In the genomic region with DNA sequence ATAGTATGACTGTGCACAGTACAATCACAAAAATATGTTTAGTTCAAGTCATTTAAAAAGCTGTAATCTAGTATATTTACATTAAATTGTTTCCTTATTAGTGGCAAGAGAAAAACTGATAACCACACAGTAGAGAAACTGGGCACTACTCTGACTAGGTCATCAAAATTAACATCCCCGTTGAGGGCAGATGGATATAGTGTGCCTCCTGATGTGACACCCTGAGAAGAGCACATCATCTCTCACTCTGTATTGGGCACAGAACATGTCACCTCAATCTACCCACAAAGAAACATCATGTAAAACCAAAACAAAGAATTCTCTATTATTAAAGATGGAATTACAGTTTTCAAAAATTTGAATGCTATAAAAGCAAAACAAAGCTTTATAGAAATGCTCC, we compare ENCODE assay signal across 14 cellular contexts.
DNase-seq lines count a peak whose midpoint lies in the region; ATAC-seq and TF ChIP-seq lines count a peak whose summit lies in the region.
"Had no signal": no experiment of that assay in that cellular context is flagged by ENCODE, and none has a peak within 500 bp of the region (broad histone marks: within the 10 kb centered on the region; RNA-seq: fewer than 3 reads in every experiment).

No MANE protein-coding gene starts in this region.

- H3K4me1 ChIP-seq in Peyer's patch (peaks cover 0 to 29% (median 0%) of the 10 kb centered on the region in 4 donors), esophagus squamous epithelium (peaks cover 0 to 31% (median 8%) of the 10 kb centered on the region in 3 donors), muscle layer of colon (ENCODE audit: insufficient read depth, low read length) (peaks cover 52% of the 10 kb centered on the region), transverse colon (peaks cover 11 to 65% (median 38%) of the 10 kb centered on the region in 4 donors)
- H3K4me1 ChIP-seq: parathyroid adenoma had no signal

- H3K27ac Mint-ChIP-seq in naive thymus-derived CD8-positive, alpha-beta T cell = peak overlapping the region in 1 of 10 donors; percentile 67
- H3K27ac Mint-ChIP-seq: CD4-positive, alpha-beta memory T cell; stimulated activated effector memory CD8-positive, alpha-beta T cell treated with anti-CD3 and anti-CD28 coated beads, Interleukin-12 subunit alpha, Interleukin-12 subunit beta, amount 100 ng/mL, for 72 hours had no signal

- WGBS in esophagus squamous epithelium, 2 donors = 26 to 42% methylated on average over 1 of the region's 1 CpG
- WGBS in transverse colon (ENCODE audit: low coverage in 1 of 2), 2 donors = 36 to 44% methylated on average over 1 of the region's 1 CpG

- H3K9me3 Mint-ChIP-seq in naive thymus-derived CD8-positive, alpha-beta T cell = no peaks in the 10 kb centered on the region
- H3K9me3 Mint-ChIP-seq: CD4-positive, alpha-beta memory T cell; stimulated activated effector memory CD8-positive, alpha-beta T cell treated with anti-CD3 and anti-CD28 coated beads, Interleukin-12 subunit alpha, Interleukin-12 subunit beta, amount 100 ng/mL, for 72 hours had no signal

- TF ChIP-seq POLR2A in Peyer's patch (IDR thresholded peaks at IDR 0.05) (no peak), esophagus squamous epithelium (IDR thresholded peaks at IDR 0.05) (no peak), transverse colon (IDR thresholded peaks at IDR 0.05) (no peak)

- H3K9me3 ChIP-seq in Peyer's patch (no peaks in the 10 kb centered on the region), esophagus squamous epithelium (no peaks in the 10 kb centered on the region), muscle layer of colon (ENCODE audit: low read length) (no peaks in the 10 kb centered on the region), transverse colon (no peaks in the 10 kb centered on the region)
- H3K9me3 ChIP-seq: left lung had no signal

- no peaks in the 10 kb centered on the region for H3K4me1 Mint-ChIP-seq in naive thymus-derived CD8-positive, alpha-beta T cell
- H3K4me1 Mint-ChIP-seq: CD4-positive, alpha-beta memory T cell; stimulated activated effector memory CD8-positive, alpha-beta T cell treated with anti-CD3 and anti-CD28 coated beads, Interleukin-12 subunit alpha, Interleukin-12 subunit beta, amount 100 ng/mL, for 72 hours had no signal

- intact Hi-C loops in esophagus squamous epithelium (cut with DNase I) = no loop called here
- intact Hi-C loops in transverse colon (cut with DNase I; ENCODE audit: low total_unique reads) = loop anchor here (2.0 kb wide), 1 partner anchor 20 kb away; no protein-coding TSS in a partner anchor

- H3K27ac ChIP-seq in Peyer's patch (peak overlapping the region in 3 of 4 donors; percentile 21 to 80 (median 73)), esophagus squamous epithelium (peak overlapping the region in 3 of 4 donors; percentile 23 to 59 (median 50)), muscle layer of colon (ENCODE audit: low read depth, low read length) (peak overlapping the region; percentile 35), transverse colon (peak overlapping the region; percentile 75 to 88 (median 81))
- H3K27ac ChIP-seq: parathyroid adenoma had no signal

- H3K4me3 Mint-ChIP-seq in naive thymus-derived CD8-positive, alpha-beta T cell = no peak overlapping the region
- H3K4me3 Mint-ChIP-seq: CD4-positive, alpha-beta memory T cell; stimulated activated effector memory CD8-positive, alpha-beta T cell treated with anti-CD3 and anti-CD28 coated beads, Interleukin-12 subunit alpha, Interleukin-12 subunit beta, amount 100 ng/mL, for 72 hours had no signal

- H3K4me3 ChIP-seq in Peyer's patch (no peak overlapping the region), esophagus squamous epithelium (no peak overlapping the region), muscle layer of colon (ENCODE audit: low read depth in 1 of 2, low read length in 2 of 2) (no peak overlapping the region), transverse colon (no peak overlapping the region)
- H3K4me3 ChIP-seq: left lung had no signal

- TF ChIP-seq CTCF in Peyer's patch (IDR thresholded peaks at IDR 0.05) (no peak), esophagus squamous epithelium (IDR thresholded peaks at IDR 0.05) (no peak), transverse colon (IDR thresholded peaks at IDR 0.05) (no peak)

- H3K36me3 ChIP-seq in Peyer's patch (no peaks in the 10 kb centered on the region), esophagus squamous epithelium (no peaks in the 10 kb centered on the region), muscle layer of colon (ENCODE audit: insufficient read depth, low read length) (no peaks in the 10 kb centered on the region), transverse colon (no peaks in the 10 kb centered on the region)
- H3K36me3 ChIP-seq: left lung had no signal

- in situ Hi-C loops in transverse colon (cut with MboI; ENCODE audit: low pct_ligation_motif_present in 1 of 4, low pct_unique_long_range_greater_than_20kb in 1 of 4, low sequenced_read_pairs in 3 of 4) = no loop called here

- DNase-seq in Peyer's patch (no peak), esophagus squamous epithelium (lab: John Stamatoyannopoulos, UW) (no peak), transverse colon (no peak), NCI-H2171 (lab: John Stamatoyannopoulos, UW) (no peak), NK-92 (lab: John Stamatoyannopoulos, UW; ENCODE audit: unreplicated experiment) (no peak)
- DNase-seq in naive thymus-derived CD8-positive, alpha-beta T cell = no peak
- DNase-seq: activated effector memory CD4-positive, alpha-beta T cell treated with anti-CD3 and anti-CD28 coated beads, Interleukin-2, amount 50 U/mL, for 16 hours; CD4-positive, alpha-beta memory T cell; Karpas-422; left lung; NCI-H187 treated with DMSO at 0.1 percent for 48 hours had no signal

- no peaks in the 10 kb centered on the region for H3K36me3 Mint-ChIP-seq in naive thymus-derived CD8-positive, alpha-beta T cell
- H3K36me3 Mint-ChIP-seq: CD4-positive, alpha-beta memory T cell; stimulated activated effector memory CD8-positive, alpha-beta T cell treated with anti-CD3 and anti-CD28 coated beads, Interleukin-12 subunit alpha, Interleukin-12 subunit beta, amount 100 ng/mL, for 72 hours had no signal

- H3K27me3 ChIP-seq in Peyer's patch (no peaks in the 10 kb centered on the region), esophagus squamous epithelium (no peaks in the 10 kb centered on the region), muscle layer of colon (ENCODE audit: control insufficient read depth in 1 of 2, insufficient read depth in 2 of 2, low read length in 2 of 2) (no peaks in the 10 kb centered on the region), transverse colon (no peaks in the 10 kb centered on the region)
- H3K27me3 ChIP-seq: left lung had no signal

- no peak overlapping the region for H3K9ac ChIP-seq in muscle layer of colon (ENCODE audit: low read length)
- H3K9ac ChIP-seq: parathyroid adenoma had no signal

- POLR2A ChIA-PET in naive thymus-derived CD8-positive, alpha-beta T cell (lab: Charles Lee) = no interaction called here

- no peak for TF ChIP-seq EP300 in transverse colon (IDR thresholded peaks at IDR 0.05; ENCODE audit: low read depth)

- H3K27me3 Mint-ChIP-seq in naive thymus-derived CD8-positive, alpha-beta T cell = no peaks in the 10 kb centered on the region
- H3K27me3 Mint-ChIP-seq: CD4-positive, alpha-beta memory T cell had no signal

- ATAC-seq in naive thymus-derived CD8-positive, alpha-beta T cell = no peak
- ATAC-seq: stimulated activated effector memory CD8-positive, alpha-beta T cell treated with anti-CD3 and anti-CD28 coated beads, Interleukin-12 subunit alpha, Interleukin-12 subunit beta, amount 100 ng/mL, for 72 hours had no signal
